ENCODE assay signal across 19 cellular contexts in genomic region chr14:89807151-89807550, GRCh38.
"Had no signal": no experiment of that assay in that cellular context is flagged by ENCODE, and none has a peak within 500 bp of the region (broad histone marks: within the 10 kb centered on the region; RNA-seq: fewer than 3 reads in every experiment).

No MANE protein-coding gene starts in this region.

- H3K36me3 ChIP-seq: pancreas, right atrium auricular region, tibial nerve had no signal

- H3K27me3 ChIP-seq: pancreas, right atrium auricular region, tibial nerve had no signal

- H3K4me1 ChIP-seq: pancreas, psoas muscle, right atrium auricular region had no signal

- DNase-seq: activated B cell treated with CpG ODN at 0.5 μM for 24 hours; activated CD4-positive, alpha-beta T cell treated with anti-CD3 and anti-CD28 coated beads for 36 hours; activated CD4-positive, alpha-beta T cell treated with anti-CD3 and anti-CD28 coated beads, Interleukin-2, amount 50 U/mL, for 48 hours; activated CD8-positive, alpha-beta memory T cell treated with anti-CD3 and anti-CD28 coated beads, Interleukin-2, amount 50 U/mL, for 48 hours; activated naive CD4-positive, alpha-beta T cell treated with anti-CD3 and anti-CD28 coated beads, Interleukin-2, amount 10 ng/mL, durations not matched to agents 7 days and 5 days; activated T-cell treated with anti-CD3 and anti-CD28 coated beads, Interleukin-2, amount 50 U/mL, for 4 hours; amygdala; cerebellar nuclear complex; cortex of kidney; kidney; natural killer cell; pancreas; psoas muscle; stimulated activated CD4-positive, alpha-beta T cell treated with anti-CD3 and anti-CD28 coated beads, Interleukin-1b, Interleukin-23, amount 100 ng/mL, for 48 hours; stimulated activated naive CD8-positive, alpha-beta T cell treated with anti-CD3 and anti-CD28 coated beads, Interleukin-15, amount 100 ng/mL, for 72 hours; T-helper 17 cell had no signal

- H3K9me3 ChIP-seq: pancreas, psoas muscle, right atrium auricular region, tibial nerve had no signal

- H3K27ac ChIP-seq: epithelial cell of prostate, pancreas, psoas muscle, right atrium auricular region had no signal

- H3K4me3 ChIP-seq: pancreas, psoas muscle, right atrium auricular region, tibial nerve had no signal
